In genomic region chr14:79856357-79856756, GRCh38 we compare ENCODE assay signal across 17 cellular contexts.
"Had no signal": no experiment of that assay in that cellular context is flagged by ENCODE, and none has a peak within 500 bp of the region (broad histone marks: within the 10 kb centered on the region; RNA-seq: fewer than 3 reads in every experiment).

No MANE protein-coding gene starts in this region.

- H3K27me3 ChIP-seq: spleen, tibial nerve had no signal

- H3K4me1 ChIP-seq: spleen had no signal

- H3K27ac ChIP-seq: coronary artery, spleen had no signal

- H3K36me3 ChIP-seq: spleen had no signal

- DNase-seq: activated CD4-positive, alpha-beta T cell treated with anti-CD3 and anti-CD28 coated beads, Interleukin-2, amount 50 U/mL, for 4 hours; activated gamma-delta T cell; activated T-cell treated with anti-CD3 and anti-CD28 coated beads, Interleukin-2, amount 50 U/mL, for 4 hours; aorta; caudate nucleus; effector CD4-positive, alpha-beta T cell; hypothalamus; midbrain; naive B cell; posterior cingulate gyrus; right cardiac atrium; spleen; stimulated activated CD4-positive, alpha-beta T cell treated with anti-CD3 and anti-CD28 coated beads, Interleukin-1b, Interleukin-23, amount 100 ng/mL, for 48 hours; SW 1271 had no signal

- H3K4me3 ChIP-seq: coronary artery, lung, spleen, tibial nerve had no signal

- H3K9me3 ChIP-seq: tibial nerve had no signal
